In the genomic region with DNA sequence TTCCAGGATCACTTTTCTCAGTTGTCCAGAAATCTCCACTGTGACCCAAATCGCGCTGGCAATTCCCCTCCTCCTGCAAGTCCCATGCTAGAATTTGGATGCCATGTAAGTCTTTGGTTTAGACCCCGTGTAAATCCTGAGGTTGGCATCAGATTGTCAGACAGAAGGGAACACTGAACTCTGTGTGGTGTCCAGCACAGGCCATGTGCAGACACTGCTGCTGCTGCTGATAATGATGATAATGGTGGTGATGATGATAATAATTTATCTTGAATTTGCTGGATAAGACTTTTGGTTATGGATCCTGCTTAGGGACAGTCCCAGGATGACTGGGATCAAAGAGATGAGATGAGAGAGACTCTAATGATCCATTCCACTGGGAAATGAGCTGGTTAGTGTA, we compare ENCODE assay signal across 17 cellular contexts.
"Had no signal": no experiment of that assay in that cellular context is flagged by ENCODE, and none has a peak within 500 bp of the region (broad histone marks: within the 10 kb centered on the region; RNA-seq: fewer than 3 reads in every experiment).

No MANE protein-coding gene starts in this region.

- H3K4me1 Mint-ChIP-seq: immature natural killer cell; naive thymus-derived CD8-positive, alpha-beta T cell; stimulated activated memory B cell treated with anti-CD40 and anti-IgM and Interleukin-4, amounts not matched to agents 10 μg/mL and 1 μg/mL and 100 μg/mL, for 72 hours had no signal

- H2AFZ ChIP-seq: parathyroid adenoma had no signal

- H3K27me3 ChIP-seq: upper lobe of left lung had no signal

- H3K27me3 Mint-ChIP-seq: stimulated activated naive CD8-positive, alpha-beta T cell treated with anti-CD3 and anti-CD28 coated beads, Interleukin-15, Interleukin-2, amounts not matched to agents 100 ng/mL and 50 ng/mL, for 24 hours had no signal

- H3K36me3 ChIP-seq: prostate gland, tibial artery, upper lobe of left lung had no signal

- H3K4me1 ChIP-seq: foreskin keratinocyte, parathyroid adenoma, prostate gland, upper lobe of left lung had no signal

- H3K4me3 ChIP-seq: mucosa of descending colon, prostate gland, tibial artery, upper lobe of left lung had no signal

- H3K79me2 ChIP-seq: parathyroid adenoma had no signal

- H3K9me3 Mint-ChIP-seq: immature natural killer cell; naive thymus-derived CD8-positive, alpha-beta T cell; stimulated activated naive CD8-positive, alpha-beta T cell treated with anti-CD3 and anti-CD28 coated beads, Interleukin-15, Interleukin-2, amounts not matched to agents 100 ng/mL and 50 ng/mL, for 24 hours had no signal

- DNase-seq: cerebellar nuclear complex; dermis blood vessel endothelial cell; foreskin keratinocyte; immature natural killer cell; mammary epithelial cell; naive thymus-derived CD8-positive, alpha-beta T cell; occipital lobe; stimulated activated CD4-positive, alpha-beta T cell treated with anti-CD3 and anti-CD28 coated beads, Interleukin-15, amount 100 ng/mL, for 24 hours; stimulated activated CD4-positive, alpha-beta T cell treated with anti-CD3 and anti-CD28 coated beads, Interleukin-1b, Interleukin-23, amount 100 ng/mL, for 48 hours; stimulated activated CD4-positive, alpha-beta T cell treated with anti-CD3 and anti-CD28 coated beads, Interleukin-4, amount 100 ng/mL, for 24 hours; tibial artery; upper lobe of left lung had no signal

- H3K9me3 ChIP-seq: mucosa of descending colon, prostate gland, tibial artery, upper lobe of left lung had no signal

- H3K27ac Mint-ChIP-seq: naive thymus-derived CD8-positive, alpha-beta T cell; stimulated activated memory B cell treated with anti-CD40 and anti-IgM and Interleukin-4, amounts not matched to agents 10 μg/mL and 1 μg/mL and 100 μg/mL, for 72 hours; stimulated activated naive CD8-positive, alpha-beta T cell treated with anti-CD3 and anti-CD28 coated beads, Interleukin-15, Interleukin-2, amounts not matched to agents 100 ng/mL and 50 ng/mL, for 24 hours had no signal

- H3K9ac ChIP-seq: parathyroid adenoma had no signal

- H3K27ac ChIP-seq: foreskin keratinocyte, parathyroid adenoma, prostate gland, tibial artery, upper lobe of left lung had no signal

- H3K36me3 Mint-ChIP-seq: immature natural killer cell; naive thymus-derived CD8-positive, alpha-beta T cell; stimulated activated memory B cell treated with anti-CD40 and anti-IgM and Interleukin-4, amounts not matched to agents 10 μg/mL and 1 μg/mL and 100 μg/mL, for 72 hours had no signal

- H3K4me3 Mint-ChIP-seq: immature natural killer cell; naive thymus-derived CD8-positive, alpha-beta T cell; stimulated activated memory B cell treated with anti-CD40 and anti-IgM and Interleukin-4, amounts not matched to agents 10 μg/mL and 1 μg/mL and 100 μg/mL, for 72 hours; stimulated activated naive CD8-positive, alpha-beta T cell treated with anti-CD3 and anti-CD28 coated beads, Interleukin-15, Interleukin-2, amounts not matched to agents 100 ng/mL and 50 ng/mL, for 24 hours had no signal
